In genomic region chr2:164954186-164954585, GRCh38 we compare ENCODE assay signal across 16 cellular contexts. TPM values are rescaled to one million over a fixed set of nuclear protein-coding genes. Genes with fewer than 3 reads are reported as not detected.
A peak's percentile ranks its signal among the peaks of the same experiment; 100 is the strongest.
DNase-seq lines count a peak whose midpoint lies in the region; ATAC-seq and TF ChIP-seq lines count a peak whose summit lies in the region.
"Had no signal": no experiment of that assay in that cellular context is flagged by ENCODE, and none has a peak within 500 bp of the region (broad histone marks: within the 10 kb centered on the region; RNA-seq: fewer than 3 reads in every experiment).

No MANE protein-coding gene starts in this region.

- H3K36me3 ChIP-seq in OCI-LY3 (replicated peaks; ENCODE audit: low read depth, low read length) (no peaks in the 10 kb centered on the region), transverse colon (no peaks in the 10 kb centered on the region)
- H3K36me3 ChIP-seq: BLaER1 had no signal

- intact Hi-C loops in transverse colon (cut with DNase I; ENCODE audit: low total_unique reads): no loop called here

- no peak for DNase-seq in stimulated activated naive CD8-positive, alpha-beta T cell treated with anti-CD3 and anti-CD28 coated beads, Interleukin-15, Interleukin-2, amounts not matched to agents 100 U/mL and 50 U/mL, for 24 hours
- DNase-seq in stimulated activated naive CD8-positive, alpha-beta T cell treated with anti-CD3 and anti-CD28 coated beads, Interleukin-15, amount 100 ng/mL, for 72 hours: no peak
- DNase-seq in memory B cell (ENCODE audit: low spot score in 2 of 2) (no peak), transverse colon (no peak)
- DNase-seq: EL, HCEC 1CT, MV-4-11, NCI-H1417 treated with DMSO at 0.1 percent for 48 hours, NCI-H2029 treated with DMSO at 0.1 percent for 48 hours, NCI-H69 had no signal

- no peaks in the 10 kb centered on the region for H3K9me3 ChIP-seq in OCI-LY3 (ENCODE audit: insufficient read depth, low read length)
- H3K9me3 ChIP-seq in transverse colon: no peaks in the 10 kb centered on the region
- H3K9me3 ChIP-seq: BLaER1 had no signal

- TF ChIP-seq CTCF in OCI-LY3 (IDR thresholded peaks at IDR 0.05; ENCODE audit: low read depth, low read length) (no peak), transverse colon (IDR thresholded peaks at IDR 0.05) (no peak)

- H3K27me3 ChIP-seq in OCI-LY3 (ENCODE audit: low read depth, low read length) (peaks cover 14% of the 10 kb centered on the region), transverse colon (peaks cover 29% of the 10 kb centered on the region)
- H3K27me3 ChIP-seq: BLaER1 had no signal

- H3K9me3 Mint-ChIP-seq in stimulated activated naive CD8-positive, alpha-beta T cell treated with anti-CD3 and anti-CD28 coated beads, Interleukin-15, amount 100 ng/mL, for 72 hours: no peaks in the 10 kb centered on the region
- peaks cover 2% of the 10 kb centered on the region for H3K9me3 Mint-ChIP-seq in memory B cell

- TF ChIP-seq POLR2A in transverse colon (IDR thresholded peaks at IDR 0.05): no peak

- ATAC-seq in stimulated activated naive CD8-positive, alpha-beta T cell treated with anti-CD3 and anti-CD28 coated beads, Interleukin-15, Interleukin-2, amounts not matched to agents 100 U/mL and 50 U/mL, for 24 hours: peak; percentile 75
- no peak for ATAC-seq in stimulated activated naive CD8-positive, alpha-beta T cell treated with anti-CD3 and anti-CD28 coated beads, Interleukin-15, amount 100 ng/mL, for 72 hours
- ATAC-seq in memory B cell (ENCODE audit: low read depth) (no peak), GM21423 (IDR thresholded peaks at IDR 0.05; ENCODE audit: unreplicated experiment) (no peak), HG02623 (IDR thresholded peaks at IDR 0.05; ENCODE audit: unreplicated experiment) (no peak)
- ATAC-seq: Right ventricle myocardium inferior had no signal

- H3K36me3 Mint-ChIP-seq in memory B cell: peaks cover 4% of the 10 kb centered on the region

- no peak for TF ChIP-seq EP300 in transverse colon (IDR thresholded peaks at IDR 0.05; ENCODE audit: low read depth)

- peak overlapping the region; percentile 74 for H3K4me2 ChIP-seq in OCI-LY3 (ENCODE audit: low read length)
- H3K4me2 ChIP-seq: BLaER1 had no signal

- H3K27me3 Mint-ChIP-seq in stimulated activated naive CD8-positive, alpha-beta T cell treated with anti-CD3 and anti-CD28 coated beads, Interleukin-15, amount 100 ng/mL, for 72 hours: peaks cover 31% of the 10 kb centered on the region
- peaks cover 10% of the 10 kb centered on the region for H3K27me3 Mint-ChIP-seq in memory B cell

- no peaks in the 10 kb centered on the region for H4K20me1 ChIP-seq in OCI-LY3 (ENCODE audit: insufficient read depth, low read length)
- H4K20me1 ChIP-seq: BLaER1 had no signal

- WGBS in transverse colon (ENCODE audit: low coverage in 1 of 2), 2 donors: 81 to 84% methylated on average over 4 of the region's 4 CpGs

- H3K79me2 ChIP-seq in OCI-LY3 (ENCODE audit: low read length): no peaks in the 10 kb centered on the region

- H3K4me1 Mint-ChIP-seq in stimulated activated naive CD8-positive, alpha-beta T cell treated with anti-CD3 and anti-CD28 coated beads, Interleukin-15, amount 100 ng/mL, for 72 hours: no peaks in the 10 kb centered on the region
- H3K4me1 Mint-ChIP-seq in memory B cell: peaks cover 7% of the 10 kb centered on the region

- H3K27ac ChIP-seq in OCI-LY3 (ENCODE audit: low read length): no peak overlapping the region
- no peak overlapping the region for H3K27ac ChIP-seq in transverse colon
- H3K27ac ChIP-seq: BLaER1, SK-N-MC had no signal

- H3K27ac Mint-ChIP-seq in stimulated activated naive CD8-positive, alpha-beta T cell treated with anti-CD3 and anti-CD28 coated beads, Interleukin-15, amount 100 ng/mL, for 72 hours: no peak overlapping the region
- no peak overlapping the region for H3K27ac Mint-ChIP-seq in memory B cell

- peaks cover 12% of the 10 kb centered on the region for H3K4me1 ChIP-seq in OCI-LY3 (ENCODE audit: low read length)
- H3K4me1 ChIP-seq in transverse colon: peaks cover 0 to 14% (median 5%) of the 10 kb centered on the region in 4 donors
- H3K4me1 ChIP-seq: BLaER1 had no signal

- H2AFZ ChIP-seq in OCI-LY3 (ENCODE audit: low read depth, low read length): no peak overlapping the region

- H3K4me3 Mint-ChIP-seq in stimulated activated naive CD8-positive, alpha-beta T cell treated with anti-CD3 and anti-CD28 coated beads, Interleukin-15, amount 100 ng/mL, for 72 hours: no peak overlapping the region
- H3K4me3 Mint-ChIP-seq in memory B cell: peak overlapping the region; percentile 29

- in situ Hi-C loops in transverse colon (cut with MboI; ENCODE audit: low pct_ligation_motif_present in 1 of 4, low pct_unique_long_range_greater_than_20kb in 1 of 4, low sequenced_read_pairs in 3 of 4): no loop called here

- H3K9ac ChIP-seq in OCI-LY3 (ENCODE audit: low read length): no peak overlapping the region
- H3K9ac ChIP-seq: BLaER1 had no signal

- H3K4me3 ChIP-seq in OCI-LY3 (ENCODE audit: low read length) (no peak overlapping the region), transverse colon (no peak overlapping the region)
- H3K4me3 ChIP-seq: BLaER1, SK-N-MC had no signal

RNA-seq across cellular contexts. Expression of gene SLC38A11, which starts 1.1 kb away (rescaled TPM):
- 10 to 100 TPM in 1 of 4 donors, 1 to 10 TPM in 2, not detected in 1; 2.4 to 12.0 (median 3.3) TPM for total RNA-seq in transverse colon
